Comparison of ENCODE assay signal across 14 cellular contexts in genomic region chr1:219528633-219529032, GRCh38.
DNase-seq lines count a peak whose midpoint lies in the region; ATAC-seq and TF ChIP-seq lines count a peak whose summit lies in the region.
"Had no signal": no experiment of that assay in that cellular context is flagged by ENCODE, and none has a peak within 500 bp of the region (broad histone marks: within the 10 kb centered on the region; RNA-seq: fewer than 3 reads in every experiment).

No MANE protein-coding gene starts in this region.

- WGBS in neuronal stem cell (ENCODE audit: extremely low coverage in 2 of 2, insufficient read length in 2 of 2, insufficient replicate concordance in 1 of 2), 2 donors: no CpG with 5 or more reads among the region's 3 CpGs

- H3K4me1 Mint-ChIP-seq in WTC11: peaks cover 17% of the 10 kb centered on the region
- peaks cover 28% of the 10 kb centered on the region for H3K4me1 Mint-ChIP-seq in nephron
- H3K4me1 Mint-ChIP-seq in activated CD8-positive, alpha-beta memory T cell treated with anti-CD3 and anti-CD28 coated beads, Interleukin-2, amount 10 ng/mL, durations not matched to agents 7 days and 5 days: no peaks in the 10 kb centered on the region

- no peak overlapping the region for H2AK5ac ChIP-seq in neuronal stem cell (ENCODE audit: low read depth, low read length)

- no peak for TF ChIP-seq CTCF in WTC11 (IDR thresholded peaks at IDR 0.05)
- TF ChIP-seq CTCF in nephron (IDR thresholded peaks at IDR 0.05; ENCODE audit: unreplicated experiment in 3 of 3): no peak

- no peak overlapping the region for H2BK120ac ChIP-seq in neuronal stem cell (ENCODE audit: low read depth, low read length)

- no peak overlapping the region for H2BK12ac ChIP-seq in neuronal stem cell (ENCODE audit: low read length)

- ATAC-seq in WTC11: peak; percentile 7; the same call in 1 of the 2 replicates
- no peak for ATAC-seq in activated CD8-positive, alpha-beta memory T cell treated with anti-CD3 and anti-CD28 coated beads, Interleukin-2, amount 10 ng/mL, durations not matched to agents 7 days and 5 days

- peaks cover 0 to 3% of the 10 kb centered on the region in 2 donors for H3K4me1 ChIP-seq in neuronal stem cell (ENCODE audit: control insufficient read depth in 2 of 2, insufficient read depth in 1 of 2, low read depth in 1 of 2, low read length in 2 of 2)

- no peak overlapping the region for H3K4me2 ChIP-seq in neuronal stem cell (ENCODE audit: insufficient read depth, low read length, poor library complexity, severe bottlenecking)

- no peak overlapping the region for H3K4ac ChIP-seq in neuronal stem cell (ENCODE audit: low read length)

- H3K9me3 ChIP-seq in neuronal stem cell (replicated peaks in 1 of 2; ENCODE audit: control insufficient read depth in 2 of 2, insufficient read depth in 1 of 2, low read depth in 1 of 2, low read length in 2 of 2): peaks cover 0 to 3% of the 10 kb centered on the region in 2 donors

- no peak overlapping the region for H3K14ac ChIP-seq in neuronal stem cell (ENCODE audit: low read length)

- H3K27me3 Mint-ChIP-seq in WTC11 (ENCODE audit: low read depth) (no peaks in the 10 kb centered on the region), nephron (ENCODE audit: low read depth) (no peaks in the 10 kb centered on the region)
- H3K27me3 Mint-ChIP-seq in activated CD8-positive, alpha-beta memory T cell treated with anti-CD3 and anti-CD28 coated beads, Interleukin-2, amount 10 ng/mL, durations not matched to agents 7 days and 5 days: no peaks in the 10 kb centered on the region

- H3K18ac ChIP-seq in neuronal stem cell (ENCODE audit: low read length): no peak overlapping the region

- H3K9me3 Mint-ChIP-seq in WTC11 (peaks cover 7% of the 10 kb centered on the region), nephron (no peaks in the 10 kb centered on the region)
- no peaks in the 10 kb centered on the region for H3K9me3 Mint-ChIP-seq in activated CD8-positive, alpha-beta memory T cell treated with anti-CD3 and anti-CD28 coated beads, Interleukin-2, amount 10 ng/mL, durations not matched to agents 7 days and 5 days (ENCODE audit: low read depth)
- H3K9me3 Mint-ChIP-seq: CD4-positive, alpha-beta T cell had no signal

- no peak overlapping the region for H3K9ac ChIP-seq in neuronal stem cell (ENCODE audit: low read depth, low read length, poor library complexity)
- H3K9ac ChIP-seq: BLaER1 treated with 17β-estradiol and CSF1 and Interleukin-3, amounts not matched to agents 10 nM and 100 nM had no signal

- H4K8ac ChIP-seq in neuronal stem cell (ENCODE audit: low read depth, low read length): no peak overlapping the region

- H2AFZ ChIP-seq in neuronal stem cell (ENCODE audit: low read length): peak overlapping the region; percentile 15

- no peaks in the 10 kb centered on the region for H3K79me1 ChIP-seq in neuronal stem cell (ENCODE audit: low read depth, low read length)

- H3K4me3 Mint-ChIP-seq in WTC11: no peak overlapping the region
- H3K4me3 Mint-ChIP-seq in nephron: no peak overlapping the region
- H3K4me3 Mint-ChIP-seq in activated CD8-positive, alpha-beta memory T cell treated with anti-CD3 and anti-CD28 coated beads, Interleukin-2, amount 10 ng/mL, durations not matched to agents 7 days and 5 days: no peak overlapping the region
- H3K4me3 Mint-ChIP-seq: CD4-positive, alpha-beta T cell had no signal

- no peak overlapping the region for H4K91ac ChIP-seq in neuronal stem cell (ENCODE audit: low read depth, low read length, poor library complexity)

- POLR2A ChIA-PET in WTC11 (lab: Charles Lee): no interaction called here

- no peaks in the 10 kb centered on the region for H3K36me3 ChIP-seq in neuronal stem cell (replicated peaks in 1 of 2; ENCODE audit: control insufficient read depth in 2 of 2, insufficient read depth in 2 of 2, low read length in 2 of 2)
- H3K36me3 ChIP-seq: BLaER1 treated with 17β-estradiol and CSF1 and Interleukin-3, amounts not matched to agents 10 nM and 100 nM had no signal

- H3K27ac Mint-ChIP-seq in WTC11 (peak overlapping the region; percentile 70; the same call in 1 of the 2 replicates), nephron (peak overlapping the region; percentile 55 to 77 (median 76))
- H3K27ac Mint-ChIP-seq in activated CD8-positive, alpha-beta memory T cell treated with anti-CD3 and anti-CD28 coated beads, Interleukin-2, amount 10 ng/mL, durations not matched to agents 7 days and 5 days: no peak overlapping the region
- H3K27ac Mint-ChIP-seq: CD4-positive, alpha-beta T cell had no signal

- H3K36me3 Mint-ChIP-seq in WTC11: peaks cover 3% of the 10 kb centered on the region; the same call in 1 of the 2 replicates
- H3K36me3 Mint-ChIP-seq in nephron (ENCODE audit: low read depth): no peaks in the 10 kb centered on the region
- H3K36me3 Mint-ChIP-seq in activated CD8-positive, alpha-beta memory T cell treated with anti-CD3 and anti-CD28 coated beads, Interleukin-2, amount 10 ng/mL, durations not matched to agents 7 days and 5 days: no peaks in the 10 kb centered on the region

- no peak overlapping the region for H3K27ac ChIP-seq in neuronal stem cell (replicated peaks; ENCODE audit: low read length)
- H3K27ac ChIP-seq: BLaER1 treated with 17β-estradiol and CSF1 and Interleukin-3, amounts not matched to agents 10 nM and 100 nM had no signal

- no peak overlapping the region for H2BK15ac ChIP-seq in neuronal stem cell (ENCODE audit: low read length)

- DNase-seq in DMS 273 treated with DMSO at 0.1 percent for 48 hours (lab: John Stamatoyannopoulos, UW): peak; percentile 67
- no peak for DNase-seq in WTC11 (ENCODE audit: low spot score)
- no peak for DNase-seq in neuronal stem cell (ENCODE audit: low spot score)
- DNase-seq in D341Med (ENCODE audit: low spot score): no peak
- DNase-seq in activated CD8-positive, alpha-beta memory T cell treated with anti-CD3 and anti-CD28 coated beads, Interleukin-2, amount 10 ng/mL, durations not matched to agents 7 days and 5 days: no peak
- DNase-seq in NCI-H69 (lab: John Stamatoyannopoulos, UW): no peak
- DNase-seq: ACHN; Calu3; CD4-positive, alpha-beta T cell; GF-D8; IMR-90; KG1 had no signal

- H3K4me3 ChIP-seq in neuronal stem cell (ENCODE audit: low read length in 2 of 2): no peak overlapping the region
- H3K4me3 ChIP-seq: BLaER1 treated with 17β-estradiol and CSF1 and Interleukin-3, amounts not matched to agents 10 nM and 100 nM had no signal

- H2BK5ac ChIP-seq in neuronal stem cell (ENCODE audit: low read length): no peak overlapping the region

- CTCF ChIA-PET in WTC11 (lab: Charles Lee): interaction anchor here (0.6 kb wide), 1 partner anchor 1176 kb away, joined by 4 read pairs; no protein-coding TSS in a partner anchor
- CTCF ChIA-PET in activated CD8-positive, alpha-beta memory T cell treated with anti-CD3 and anti-CD28 coated beads, Interleukin-2, amount 10 ng/mL, durations not matched to agents 7 days and 5 days (lab: Charles Lee): no interaction called here

- H3K27me3 ChIP-seq in neuronal stem cell (ENCODE audit: control insufficient read depth in 3 of 3, insufficient read depth in 3 of 3, low read depth in 1 of 3, low read length in 3 of 3): no peaks in the 10 kb centered on the region
- H3K27me3 ChIP-seq: BLaER1 treated with 17β-estradiol and CSF1 and Interleukin-3, amounts not matched to agents 10 nM and 100 nM had no signal

- no peak overlapping the region for H3K23ac ChIP-seq in neuronal stem cell (ENCODE audit: low read depth, low read length, poor library complexity)

TF ChIP-seq in WTC11, 78 proteins besides CTCF, POLR2A, EP300 and RAD21 (continues in another document):
- TF ChIP-seq PREB (CRISPR knock-in tag; IDR thresholded peaks at IDR 0.05; ENCODE audit: borderline replicate concordance) (no peak), KAT7 (CRISPR knock-in tag; IDR thresholded peaks at IDR 0.05; ENCODE audit: borderline replicate concordance) (no peak)
- TF ChIP-seq, protein P1, sequence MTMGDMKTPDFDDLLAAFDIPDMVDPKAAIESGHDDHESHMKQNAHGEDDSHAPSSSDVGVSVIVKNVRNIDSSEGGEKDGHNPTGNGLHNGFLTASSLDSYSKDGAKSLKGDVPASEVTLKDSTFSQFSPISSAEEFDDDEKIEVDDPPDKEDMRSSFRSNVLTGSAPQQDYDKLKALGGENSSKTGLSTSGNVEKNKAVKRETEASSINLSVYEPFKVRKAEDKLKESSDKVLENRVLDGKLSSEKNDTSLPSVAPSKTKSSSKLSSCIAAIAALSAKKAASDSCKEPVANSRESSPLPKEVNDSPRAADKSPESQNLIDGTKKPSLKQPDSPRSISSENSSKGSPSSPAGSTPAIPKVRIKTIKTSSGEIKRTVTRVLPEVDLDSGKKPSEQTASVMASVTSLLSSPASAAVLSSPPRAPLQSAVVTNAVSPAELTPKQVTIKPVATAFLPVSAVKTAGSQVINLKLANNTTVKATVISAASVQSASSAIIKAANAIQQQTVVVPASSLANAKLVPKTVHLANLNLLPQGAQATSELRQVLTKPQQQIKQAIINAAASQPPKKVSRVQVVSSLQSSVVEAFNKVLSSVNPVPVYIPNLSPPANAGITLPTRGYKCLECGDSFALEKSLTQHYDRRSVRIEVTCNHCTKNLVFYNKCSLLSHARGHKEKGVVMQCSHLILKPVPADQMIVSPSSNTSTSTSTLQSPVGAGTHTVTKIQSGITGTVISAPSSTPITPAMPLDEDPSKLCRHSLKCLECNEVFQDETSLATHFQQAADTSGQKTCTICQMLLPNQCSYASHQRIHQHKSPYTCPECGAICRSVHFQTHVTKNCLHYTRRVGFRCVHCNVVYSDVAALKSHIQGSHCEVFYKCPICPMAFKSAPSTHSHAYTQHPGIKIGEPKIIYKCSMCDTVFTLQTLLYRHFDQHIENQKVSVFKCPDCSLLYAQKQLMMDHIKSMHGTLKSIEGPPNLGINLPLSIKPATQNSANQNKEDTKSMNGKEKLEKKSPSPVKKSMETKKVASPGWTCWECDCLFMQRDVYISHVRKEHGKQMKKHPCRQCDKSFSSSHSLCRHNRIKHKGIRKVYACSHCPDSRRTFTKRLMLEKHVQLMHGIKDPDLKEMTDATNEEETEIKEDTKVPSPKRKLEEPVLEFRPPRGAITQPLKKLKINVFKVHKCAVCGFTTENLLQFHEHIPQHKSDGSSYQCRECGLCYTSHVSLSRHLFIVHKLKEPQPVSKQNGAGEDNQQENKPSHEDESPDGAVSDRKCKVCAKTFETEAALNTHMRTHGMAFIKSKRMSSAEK (CRISPR knock-in tag; IDR thresholded peaks at IDR 0.05; ENCODE audit: borderline replicate concordance): no peak
